In the genomic region with DNA sequence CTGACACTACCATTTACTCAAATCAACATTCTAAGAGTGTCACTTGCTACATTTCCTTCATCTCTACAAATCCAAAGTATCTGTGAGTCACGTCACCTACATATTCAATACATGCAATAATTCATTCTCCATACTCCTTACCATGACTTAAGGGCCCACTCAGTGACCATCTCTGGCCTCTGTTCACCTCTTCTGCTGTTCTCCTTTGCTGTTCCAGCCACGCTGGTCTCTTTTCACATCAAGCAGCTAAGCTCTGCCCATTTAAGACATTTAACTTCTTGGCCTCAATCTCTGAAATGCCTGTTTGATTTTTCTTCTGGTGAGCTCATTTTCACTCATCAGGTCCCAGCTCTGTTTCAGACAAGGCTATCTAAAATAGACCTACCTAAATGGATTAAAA, we compare ENCODE assay signal across 21 cellular contexts. TPM values are rescaled to one million over a fixed set of nuclear protein-coding genes. Genes with fewer than 3 reads are reported as not detected.
DNase-seq lines count a peak whose midpoint lies in the region; ATAC-seq and TF ChIP-seq lines count a peak whose summit lies in the region.
"Had no signal": no experiment of that assay in that cellular context is flagged by ENCODE, and none has a peak within 500 bp of the region (broad histone marks: within the 10 kb centered on the region; RNA-seq: fewer than 3 reads in every experiment).

No MANE protein-coding gene starts in this region.

- H3K27me3 Mint-ChIP-seq in CD4-positive, CD25-positive, alpha-beta regulatory T cell: no peaks in the 10 kb centered on the region
- no peaks in the 10 kb centered on the region for H3K27me3 Mint-ChIP-seq in Calu3 (ENCODE audit: unreplicated experiment)
- no peaks in the 10 kb centered on the region for H3K27me3 Mint-ChIP-seq in activated B cell treated with CpG ODN at 0.5 μM for 24 hours
- no peaks in the 10 kb centered on the region for H3K27me3 Mint-ChIP-seq in naive thymus-derived CD4-positive, alpha-beta T cell
- no peaks in the 10 kb centered on the region for H3K27me3 Mint-ChIP-seq in endothelial cell (ENCODE audit: unreplicated experiment)

- H3K4me1 ChIP-seq in CD4-positive, CD25-positive, alpha-beta regulatory T cell (ENCODE audit: control insufficient read depth, insufficient read depth, low read length, poor library complexity, severe bottlenecking): peaks cover 12% of the 10 kb centered on the region
- peaks cover 0 to 5% of the 10 kb centered on the region in 2 donors for H3K4me1 ChIP-seq in naive thymus-derived CD4-positive, alpha-beta T cell (ENCODE audit: control insufficient read depth in 2 of 2, insufficient read depth in 2 of 2, low read length in 2 of 2)
- peaks cover 0 to 13% (median 1%) of the 10 kb centered on the region in 4 donors for H3K4me1 ChIP-seq in tibial artery

- TF ChIP-seq CTCF in Calu3 (IDR thresholded peaks at IDR 0.05; ENCODE audit: unreplicated experiment) (no peak), activated B cell treated with CpG ODN at 0.5 μM for 24 hours (IDR thresholded peaks at IDR 0.05) (no peak), tibial artery (IDR thresholded peaks at IDR 0.05) (no peak), endothelial cell (IDR thresholded peaks at IDR 0.05; ENCODE audit: unreplicated experiment) (no peak)

- CTCF ChIA-PET in Calu3 (lab: Charles Lee): no interaction called here
- CTCF ChIA-PET in activated B cell treated with CpG ODN at 0.5 μM for 24 hours (lab: Charles Lee): no interaction called here
- CTCF ChIA-PET in naive thymus-derived CD4-positive, alpha-beta T cell (lab: Charles Lee): interaction anchor here (1.2 kb wide), 1 partner anchor 9 kb away, joined by 4 read pairs; a partner anchor contains a TSS

- peaks cover 32 to 63% (median 42%) of the 10 kb centered on the region in 4 donors for H3K4me1 Mint-ChIP-seq in CD4-positive, CD25-positive, alpha-beta regulatory T cell
- H3K4me1 Mint-ChIP-seq in Calu3 (ENCODE audit: low read depth, unreplicated experiment) (peaks cover 28% of the 10 kb centered on the region), activated B cell treated with CpG ODN at 0.5 μM for 24 hours (peaks cover 69% of the 10 kb centered on the region), endothelial cell (ENCODE audit: unreplicated experiment) (no peaks in the 10 kb centered on the region)
- H3K4me1 Mint-ChIP-seq in naive thymus-derived CD4-positive, alpha-beta T cell: peaks cover 14 to 90% (median 64%) of the 10 kb centered on the region in 7 donors

- peak overlapping the region in 2 of 3 donors; percentile 1 to 48 for H3K27ac Mint-ChIP-seq in CD4-positive, CD25-positive, alpha-beta regulatory T cell
- H3K27ac Mint-ChIP-seq in Calu3 (ENCODE audit: unreplicated experiment) (peak overlapping the region; percentile 21), activated B cell treated with CpG ODN at 0.5 μM for 24 hours (peak overlapping the region; percentile 51), endothelial cell (ENCODE audit: unreplicated experiment) (no peak overlapping the region)
- peak overlapping the region in 5 of 9 donors; percentile 0 to 26 (median 9) for H3K27ac Mint-ChIP-seq in naive thymus-derived CD4-positive, alpha-beta T cell
- H3K27ac Mint-ChIP-seq: HFFc6 had no signal

- H3K36me3 ChIP-seq in CD4-positive, CD25-positive, alpha-beta regulatory T cell (ENCODE audit: control insufficient read depth, insufficient read depth, low read length): peaks cover 10% of the 10 kb centered on the region
- H3K36me3 ChIP-seq in naive thymus-derived CD4-positive, alpha-beta T cell (ENCODE audit: control insufficient read depth in 2 of 3, insufficient read depth in 3 of 3, low read length in 3 of 3): no peaks in the 10 kb centered on the region
- H3K36me3 ChIP-seq in tibial artery: peaks cover 12 to 25% (median 19%) of the 10 kb centered on the region in 3 donors
- H3K36me3 ChIP-seq: MG63 had no signal

- H3K4me3 Mint-ChIP-seq in CD4-positive, CD25-positive, alpha-beta regulatory T cell: no peak overlapping the region
- H3K4me3 Mint-ChIP-seq in Calu3 (ENCODE audit: low read depth, unreplicated experiment) (no peak overlapping the region), activated B cell treated with CpG ODN at 0.5 μM for 24 hours (no peak overlapping the region), endothelial cell (ENCODE audit: unreplicated experiment) (no peak overlapping the region)
- H3K4me3 Mint-ChIP-seq in naive thymus-derived CD4-positive, alpha-beta T cell: peak overlapping the region in 1 of 10 donors; percentile 14
- H3K4me3 Mint-ChIP-seq: H9, HFFc6 had no signal

- H3K9me3 Mint-ChIP-seq in CD4-positive, CD25-positive, alpha-beta regulatory T cell: peaks cover 0 to 2% (median 0%) of the 10 kb centered on the region in 7 donors
- H3K9me3 Mint-ChIP-seq in Calu3 (ENCODE audit: low read depth, unreplicated experiment) (no peaks in the 10 kb centered on the region), activated B cell treated with CpG ODN at 0.5 μM for 24 hours (no peaks in the 10 kb centered on the region), endothelial cell (ENCODE audit: unreplicated experiment) (no peaks in the 10 kb centered on the region)
- H3K9me3 Mint-ChIP-seq in naive thymus-derived CD4-positive, alpha-beta T cell: peaks cover 0 to 3% (median 0%) of the 10 kb centered on the region in 11 donors
- H3K9me3 Mint-ChIP-seq: H9, HFFc6 had no signal

- ATAC-seq in CD4-positive, CD25-positive, alpha-beta regulatory T cell (ENCODE audit: low read depth in 2 of 2): no peak
- ATAC-seq in activated B cell treated with CpG ODN at 0.5 μM for 24 hours (ENCODE audit: low read depth): no peak
- no peak for ATAC-seq in naive thymus-derived CD4-positive, alpha-beta T cell
- ATAC-seq: Right ventricle myocardium inferior had no signal

- H3K9me3 ChIP-seq in CD4-positive, CD25-positive, alpha-beta regulatory T cell (ENCODE audit: control insufficient read depth in 2 of 2, low read length in 2 of 2): no peaks in the 10 kb centered on the region
- H3K9me3 ChIP-seq in naive thymus-derived CD4-positive, alpha-beta T cell (ENCODE audit: control insufficient read depth in 2 of 3, low read length in 3 of 3): no peaks in the 10 kb centered on the region
- H3K9me3 ChIP-seq in tibial artery: no peaks in the 10 kb centered on the region
- H3K9me3 ChIP-seq: MG63, SJSA1 had no signal

- BruUV-seq in Calu3 (replicated peaks; lab: Mats Ljungman, UMichigan): no TSS peak

- peaks cover 15% of the 10 kb centered on the region for H3K36me3 Mint-ChIP-seq in CD4-positive, CD25-positive, alpha-beta regulatory T cell
- H3K36me3 Mint-ChIP-seq in Calu3 (ENCODE audit: insufficient read depth, unreplicated experiment): peaks cover 48% of the 10 kb centered on the region
- peaks cover 64% of the 10 kb centered on the region for H3K36me3 Mint-ChIP-seq in activated B cell treated with CpG ODN at 0.5 μM for 24 hours (ENCODE audit: low read depth)
- peaks cover 0 to 36% (median 34%) of the 10 kb centered on the region in 5 donors for H3K36me3 Mint-ChIP-seq in naive thymus-derived CD4-positive, alpha-beta T cell
- H3K36me3 Mint-ChIP-seq in endothelial cell (ENCODE audit: low read depth, unreplicated experiment): peaks cover 4% of the 10 kb centered on the region

- no peaks in the 10 kb centered on the region for H3K27me3 ChIP-seq in CD4-positive, CD25-positive, alpha-beta regulatory T cell (ENCODE audit: control insufficient read depth, insufficient read depth, low read length)
- H3K27me3 ChIP-seq in naive thymus-derived CD4-positive, alpha-beta T cell (ENCODE audit: control insufficient read depth in 2 of 2, insufficient read depth in 2 of 2, low read length in 2 of 2): no peaks in the 10 kb centered on the region
- H3K27me3 ChIP-seq in tibial artery: no peaks in the 10 kb centered on the region
- H3K27me3 ChIP-seq: BLaER1 treated with 17β-estradiol and CSF1 and Interleukin-3, amounts not matched to agents 10 nM and 100 nM; MG63; SJSA1 had no signal

- H3K4me3 ChIP-seq in CD4-positive, CD25-positive, alpha-beta regulatory T cell (ENCODE audit: low read depth, low read length): no peak overlapping the region
- H3K4me3 ChIP-seq in naive thymus-derived CD4-positive, alpha-beta T cell (ENCODE audit: low read length): no peak overlapping the region
- no peak overlapping the region for H3K4me3 ChIP-seq in tibial artery
- H3K4me3 ChIP-seq: BLaER1 treated with 17β-estradiol and CSF1 and Interleukin-3, amounts not matched to agents 10 nM and 100 nM; MG63; SJSA1 had no signal

- intact Hi-C loops in Calu3 (cut with micrococcal nuclease; ENCODE audit: unreplicated experiment) (no loop called here), activated B cell treated with CpG ODN at 0.5 μM for 24 hours (cut with micrococcal nuclease) (no loop called here), tibial artery (cut with DNase I; ENCODE audit: low total_unique reads) (no loop called here)
- intact Hi-C loops in naive thymus-derived CD4-positive, alpha-beta T cell (cut with micrococcal nuclease): no loop called here

- H3K27ac ChIP-seq in CD4-positive, CD25-positive, alpha-beta regulatory T cell (ENCODE audit: insufficient read depth, low read length, poor library complexity, severe bottlenecking): no peak overlapping the region
- H3K27ac ChIP-seq in naive thymus-derived CD4-positive, alpha-beta T cell (ENCODE audit: low read depth, low read length): peak overlapping the region; percentile 37
- no peak overlapping the region for H3K27ac ChIP-seq in tibial artery
- H3K27ac ChIP-seq: BLaER1 treated with 17β-estradiol and CSF1 and Interleukin-3, amounts not matched to agents 10 nM and 100 nM; SJSA1 had no signal

- POLR2A ChIA-PET in activated B cell treated with CpG ODN at 0.5 μM for 24 hours (lab: Charles Lee): interaction anchor here (0.6 to 5.2 kb wide), 7 partner anchors 9 to 421 kb away, joined by 3 to 70 read pairs (median 4); a partner anchor contains a TSS
- POLR2A ChIA-PET in naive thymus-derived CD4-positive, alpha-beta T cell (lab: Charles Lee): interaction anchor here (1.5 to 12.4 kb wide), 5 partner anchors 8 to 140 kb away, joined by 4 to 2532 read pairs (median 15); a partner anchor contains a TSS

- DNase-seq in CD4-positive, CD25-positive, alpha-beta regulatory T cell: no peak
- DNase-seq in Calu3: no peak
- DNase-seq in activated B cell treated with CpG ODN at 0.5 μM for 24 hours: no peak
- no peak for DNase-seq in naive thymus-derived CD4-positive, alpha-beta T cell
- no peak for DNase-seq in tibial artery
- no peak for DNase-seq in endothelial cell (ENCODE audit: low spot score)
- no peak for DNase-seq in NCI-H510A (lab: John Stamatoyannopoulos, UW)
- DNase-seq: ACHN, DMS53, GDM1, H9, HFFc6, MG63, NCI-H1417, NCI-H1694 treated with DMSO at 0.1 percent for 48 hours, NCI-H2081 treated with DMSO at 0.1 percent for 48 hours, NCI-H2171 treated with DMSO at 0.1 percent for 48 hours, NCI-H526 treated with DMSO at 0.1 percent for 48 hours had no signal

RNA-seq across cellular contexts. Expression of a gene that starts 46.5 kb away (rescaled TPM):
- total RNA-seq in CD4-positive, CD25-positive, alpha-beta regulatory T cell: 2.6 TPM
- polyA plus RNA-seq in CD4-positive, CD25-positive, alpha-beta regulatory T cell: 1 to 10 TPM; 1.2 to 2.5 (median 2.4) TPM
- total RNA-seq in Calu3 (2022) (24.9 and 27.1 TPM in 2 replicates), activated B cell treated with CpG ODN at 0.5 μM for 24 hours (0.98 and 1.1 TPM in 2 replicates), endothelial cell (ENCODE audit: unreplicated experiment) (1.2 TPM)
- 1 to 10 TPM; 1.5 to 4.6 (median 2.5) TPM for total RNA-seq in naive thymus-derived CD4-positive, alpha-beta T cell
- polyA plus RNA-seq in naive thymus-derived CD4-positive, alpha-beta T cell: under 1 TPM; 0.65 to 0.85 TPM
